In genomic region chr1:39088658-39089057, GRCh38 we compare ENCODE assay signal across 35 cellular contexts.
DNase-seq lines count a peak whose midpoint lies in the region; ATAC-seq and TF ChIP-seq lines count a peak whose summit lies in the region.
"Had no signal": no experiment of that assay in that cellular context is flagged by ENCODE, and none has a peak within 500 bp of the region (broad histone marks: within the 10 kb centered on the region; RNA-seq: fewer than 3 reads in every experiment).

No MANE protein-coding gene starts in this region.

- no peak for TF ChIP-seq POLR2A in NB4 (IDR thresholded peaks at IDR 0.05; ENCODE audit: extremely low read depth, insufficient read length)
- TF ChIP-seq POLR2A in heart left ventricle (IDR thresholded peaks at IDR 0.05) = no peak
- no peak for TF ChIP-seq POLR2A in erythroblast (IDR thresholded peaks at IDR 0.05; ENCODE audit: low read length)
- no peak for TF ChIP-seq POLR2A in prostate gland (IDR thresholded peaks at IDR 0.05)

- H3K9me3 Mint-ChIP-seq in osteocyte (ENCODE audit: unreplicated experiment) = no peaks in the 10 kb centered on the region
- H3K9me3 Mint-ChIP-seq: activated naive CD4-positive, alpha-beta T cell treated with anti-CD3 and anti-CD28 coated beads, Interleukin-2, amount 50 U/mL, for 72 hours; activated T-helper 2 cell treated with anti-CD3 and anti-CD28 coated beads, Interferon-gamma antibody, Interleukin-2, Interleukin-4, amounts not matched to agents 10 μg/mL and 5 μg/mL and 100 μg/mL, durations not matched to agents 14 hours and 24 hours and 36 hours; effector memory CD8-positive, alpha-beta T cell; GM23338; naive B cell had no signal

- H3K27me3 ChIP-seq in heart left ventricle (no peaks in the 10 kb centered on the region), prostate gland (replicated peaks; ENCODE audit: insufficient read depth) (no peaks in the 10 kb centered on the region)
- H3K27me3 ChIP-seq: colonic mucosa had no signal

- H3K36me3 Mint-ChIP-seq in osteocyte (ENCODE audit: unreplicated experiment) = no peaks in the 10 kb centered on the region
- H3K36me3 Mint-ChIP-seq: activated naive CD4-positive, alpha-beta T cell treated with anti-CD3 and anti-CD28 coated beads, Interleukin-2, amount 50 U/mL, for 72 hours; naive B cell had no signal

- no peak for ATAC-seq in heart left ventricle
- ATAC-seq: activated naive CD4-positive, alpha-beta T cell treated with anti-CD3 and anti-CD28 coated beads, Interleukin-2, amount 50 U/mL, for 72 hours; effector memory CD8-positive, alpha-beta T cell; GM23338; left lung had no signal

- intact Hi-C loops in heart left ventricle (cut with DNase I) = loop anchor here in 3 of 10 donors (10.0 kb wide), 2 partner anchors 224 to 234 kb away; partner anchors contain the start of gene RRAGC (in 2 of the 3)
- intact Hi-C loops in prostate gland (cut with DNase I) = loop anchor here (5.0 kb wide), 1 partner anchor 226 kb away; no protein-coding TSS in a partner anchor

- H3K9me3 ChIP-seq in heart left ventricle (no peaks in the 10 kb centered on the region), prostate gland (no peaks in the 10 kb centered on the region)
- H3K9me3 ChIP-seq: colonic mucosa, left lung, SJCRH30 had no signal

- H3K27ac ChIP-seq in caudate nucleus (ENCODE audit: low read depth, low read length) = peak overlapping the region; percentile 69
- no peak overlapping the region for H3K27ac ChIP-seq in heart left ventricle
- H3K27ac ChIP-seq in prostate gland = no peak overlapping the region
- H3K27ac ChIP-seq: colonic mucosa, HL-60, left lung, SJCRH30 had no signal

- WGBS in heart left ventricle, 4 donors = 82 to 90% (median 84%) methylated on average over 3 of the region's 3 CpGs
- WGBS in prostate gland = 81% methylated on average over 3 of the region's 3 CpGs

- no peak overlapping the region for H3K4me3 Mint-ChIP-seq in osteocyte (ENCODE audit: unreplicated experiment)
- H3K4me3 Mint-ChIP-seq: effector memory CD8-positive, alpha-beta T cell; GM23338; naive B cell had no signal

- peaks cover 4% of the 10 kb centered on the region for H3K27me3 Mint-ChIP-seq in osteocyte (ENCODE audit: unreplicated experiment)

- no peak overlapping the region for H3K27ac Mint-ChIP-seq in osteocyte (ENCODE audit: unreplicated experiment)
- H3K27ac Mint-ChIP-seq: activated naive CD4-positive, alpha-beta T cell treated with anti-CD3 and anti-CD28 coated beads, Interleukin-2, amount 50 U/mL, for 72 hours; activated T-helper 2 cell treated with anti-CD3 and anti-CD28 coated beads, Interferon-gamma antibody, Interleukin-2, Interleukin-4, amounts not matched to agents 10 μg/mL and 5 μg/mL and 100 μg/mL, durations not matched to agents 14 hours and 24 hours and 36 hours; effector memory CD8-positive, alpha-beta T cell; GM23338; naive B cell had no signal

- H3K4me1 ChIP-seq in heart left ventricle (peaks cover 0 to 45% (median 12%) of the 10 kb centered on the region in 12 donors), prostate gland (replicated peaks) (no peaks in the 10 kb centered on the region)
- H3K4me1 ChIP-seq: colonic mucosa, SJCRH30 had no signal

- no peak overlapping the region for H3K4me3 ChIP-seq in GM12864 (ENCODE audit: low read depth, low read length)
- no peak overlapping the region for H3K4me3 ChIP-seq in NB4 (ENCODE audit: low read depth, low read length)
- no peak overlapping the region for H3K4me3 ChIP-seq in heart left ventricle
- no peak overlapping the region for H3K4me3 ChIP-seq in prostate gland
- H3K4me3 ChIP-seq: colonic mucosa, GM23338, left lung, SJCRH30 had no signal

- H3K36me3 ChIP-seq in heart left ventricle (no peaks in the 10 kb centered on the region), prostate gland (no peaks in the 10 kb centered on the region)
- H3K36me3 ChIP-seq: colonic mucosa, left lung, SJCRH30, WERI-Rb-1 had no signal

- peaks cover 12% of the 10 kb centered on the region for H3K4me1 Mint-ChIP-seq in osteocyte (ENCODE audit: unreplicated experiment)

- TF ChIP-seq CTCF in GM12864 (IDR thresholded peaks at IDR 0.05; ENCODE audit: low read depth, low read length, missing control alignments) (peak; percentile 21), NB4 (IDR thresholded peaks at IDR 0.05; ENCODE audit: low read depth, low read length) (no peak), osteocyte (IDR thresholded peaks at IDR 0.05) (peak; percentile 5), heart left ventricle (IDR thresholded peaks at IDR 0.05) (no peak), prostate gland (IDR thresholded peaks at IDR 0.05) (no peak)

- no peak for DNase-seq in GM12864 (ENCODE audit: low read depth)
- peak; percentile 23 for DNase-seq in NB4 (ENCODE audit: low read depth)
- no peak for DNase-seq in caudate nucleus (lab: John Stamatoyannopoulos, UW)
- no peak for DNase-seq in osteocyte (ENCODE audit: extremely low spot score, unreplicated experiment)
- DNase-seq in heart left ventricle = no peak
- no peak for DNase-seq in erythroblast (lab: John Stamatoyannopoulos, UW)
- no peak for DNase-seq in stimulated activated naive CD4-positive, alpha-beta T cell (lab: John Stamatoyannopoulos, UW)
- DNase-seq in prostate gland (ENCODE audit: low spot score) = no peak
- DNase-seq: activated CD4-positive, alpha-beta T cell treated with anti-CD3 and anti-CD28 coated beads for 48 hours; activated CD8-positive, alpha-beta memory T cell treated with anti-CD3 and anti-CD28 coated beads for 24 hours; activated T-cell treated with anti-CD3 and anti-CD28 coated beads for 4 hours; amygdala; C1 segment of cervical spinal cord; colonic mucosa; COR-L47; DMS53; effector memory CD8-positive, alpha-beta T cell; GDM1; glutamatergic neuron; KG1; left lung; naive B cell; NCI-H1436 treated with DMSO at 0.1 percent for 48 hours; NCI-H345; NCI-H69; nucleus accumbens; SJCRH30; stimulated activated CD4-positive, alpha-beta T cell treated with anti-CD3 and anti-CD28 coated beads, Interleukin-15, amount 100 ng/mL, for 24 hours; stimulated activated CD4-positive, alpha-beta T cell treated with anti-CD3 and anti-CD28 coated beads, Interleukin-4, amount 100 ng/mL, for 4 hours; T1000; WERI-Rb-1 had no signal

Comparison
In these comparisons a context has a peak if more than half of its experiments do, and no peak if none do; other contexts are left out.
1. CTCF ChIP-seq: peak in GM12864 (single experiment) and osteocyte (single experiment); none in NB4 (single experiment), heart left ventricle (0 of 12) and prostate gland (0 of 4).